10 cellular contexts compared by ENCODE assay signal in genomic region chr19:48815870-48816501, GRCh38. TPM values are rescaled to one million over a fixed set of nuclear protein-coding genes. Genes with fewer than 3 reads are reported as not detected.
DNase-seq lines count a peak whose midpoint lies in the region; ATAC-seq and TF ChIP-seq lines count a peak whose summit lies in the region.
"Had no signal": no experiment of that assay in that cellular context is flagged by ENCODE, and none has a peak within 500 bp of the region (broad histone marks: within the 10 kb centered on the region; RNA-seq: fewer than 3 reads in every experiment).

No MANE protein-coding gene starts in this region.

- H3K9me3 ChIP-seq in adrenal gland (replicated peaks in 1 of 3) (no peaks in the 10 kb centered on the region), mucosa of descending colon (no peaks in the 10 kb centered on the region)
- H3K9me3 ChIP-seq: neutrophil had no signal

- DNase-seq in DMS153 treated with DMSO at 0.1 percent for 48 hours (lab: John Stamatoyannopoulos, UW; ENCODE audit: unreplicated experiment), result peak; percentile 5
- peak; percentile 40 for DNase-seq in HT1080 (ENCODE audit: low read depth)
- peak; percentile 62 to 90 (median 84) for DNase-seq in adrenal gland
- peak in 1 of 3 donors; percentile 29 for DNase-seq in mucosa of descending colon
- no peak for DNase-seq in AG08396 (ENCODE audit: low spot score)

- ATAC-seq in mucosa of descending colon (peak; percentile 15), HG02763 (IDR thresholded peaks at IDR 0.05; ENCODE audit: unreplicated experiment) (no peak), HG02840 (IDR thresholded peaks at IDR 0.05; ENCODE audit: low FRiP score, unreplicated experiment) (no peak), GM19455 (IDR thresholded peaks at IDR 0.05; ENCODE audit: unreplicated experiment) (no peak)

- H3K27ac ChIP-seq in adrenal gland, result peak overlapping the region; percentile 67 to 87 (median 76)
- H3K27ac ChIP-seq: coronary artery, neutrophil had no signal

- H3K36me3 ChIP-seq in adrenal gland (replicated peaks in 1 of 2) (no peaks in the 10 kb centered on the region), mucosa of descending colon (ENCODE audit: low read depth) (no peaks in the 10 kb centered on the region)
- H3K36me3 ChIP-seq: neutrophil had no signal

- 26 to 45% (median 35%) methylated on average over 14 of the region's 14 CpGs for WGBS in adrenal gland, 4 donors

- intact Hi-C loops in adrenal gland (cut with DNase I) (no loop called here), mucosa of descending colon (cut with DNase I, micrococcal nuclease) (no loop called here)

- TF ChIP-seq CTCF in adrenal gland (IDR thresholded peaks at IDR 0.05) (peak; percentile 19 to 61 (median 46)), mucosa of descending colon (IDR thresholded peaks at IDR 0.05) (no peak)

- TF ChIP-seq POLR2A in adrenal gland (IDR thresholded peaks at IDR 0.05), result no peak

- H3K27me3 ChIP-seq in adrenal gland, result no peaks in the 10 kb centered on the region

- H3K4me3 ChIP-seq in adrenal gland (no peak overlapping the region), mucosa of descending colon (no peak overlapping the region)
- H3K4me3 ChIP-seq: coronary artery had no signal

- H3K4me1 ChIP-seq in adrenal gland (replicated peaks in 1 of 2), result peaks cover 20 to 33% of the 10 kb centered on the region in 2 donors
- H3K4me1 ChIP-seq in mucosa of descending colon (ENCODE audit: low read depth), result peaks cover 24% of the 10 kb centered on the region

RNA-seq across cellular contexts. Expression of gene BCAT2, which starts 5.2 kb away (rescaled TPM):
- total RNA-seq in HT1080 (2014; rRNA removed; shearing (Covaris generic)), result 54.2 and 60.6 TPM in 2 replicates
- polyA plus RNA-seq in HT1080 (2015; cell fraction: cytosol; rRNA removed), result 69.4 and 81.0 TPM in 2 replicates
- polyA plus RNA-seq in HT1080 (2015; cell fraction: nucleus; rRNA removed), result 65.5 and 69.8 TPM in 2 replicates
- 100 to 1,000 TPM in 7 of 8 donors, 10 to 100 TPM in 1; 81.9 to 163 (median 117) TPM for total RNA-seq in adrenal gland
- 100 to 1,000 TPM in 1 of 3 donors, 10 to 100 TPM in 2; 82.9 to 114 (median 87.6) TPM for polyA plus RNA-seq in adrenal gland
- total RNA-seq in mucosa of descending colon, result 10 to 100 TPM; 46.6 to 82.6 (median 57.4) TPM

RNA-seq across cellular contexts. Expression of gene HSD17B14, which starts 20.3 kb away (rescaled TPM):
- not detected in 2 replicates for total RNA-seq in HT1080 (2014; rRNA removed; shearing (Covaris generic))
- polyA plus RNA-seq in HT1080 (2015; cell fraction: cytosol; rRNA removed), result 0.28 TPM in 1 of 2 replicates, not detected in the other
- polyA plus RNA-seq in HT1080 (2015; cell fraction: nucleus; rRNA removed), result 0.31 and 1.1 TPM in 2 replicates
- total RNA-seq in adrenal gland, result 10 to 100 TPM; 33.0 to 63.0 (median 40.6) TPM
- polyA plus RNA-seq in adrenal gland, result 100 to 1,000 TPM in 2 of 3 donors, 1 to 10 TPM in 1; 7.4 to 178 (median 135) TPM
- 10 to 100 TPM in 1 of 3 donors, 1 to 10 TPM in 2; 2.4 to 10.1 (median 2.4) TPM for total RNA-seq in mucosa of descending colon

RNA-seq across cellular contexts. Expression of gene PLEKHA4, which starts 52.4 kb away (rescaled TPM):
- 0.31 TPM in 1 of 2 replicates, not detected in the other for total RNA-seq in HT1080 (2014; rRNA removed; shearing (Covaris generic))
- 0.26 and 0.30 TPM in 2 replicates for polyA plus RNA-seq in HT1080 (2015; cell fraction: cytosol; rRNA removed)
- 0.82 and 3.0 TPM in 2 replicates for polyA plus RNA-seq in HT1080 (2015; cell fraction: nucleus; rRNA removed)
- 10 to 100 TPM; 17.6 to 65.1 (median 25.4) TPM for total RNA-seq in adrenal gland
- polyA plus RNA-seq in adrenal gland, result 10 to 100 TPM in 2 of 3 donors, 1 to 10 TPM in 1; 7.1 to 74.6 (median 70.8) TPM
- total RNA-seq in mucosa of descending colon, result 10 to 100 TPM in 2 of 3 donors, 1 to 10 TPM in 1; 4.6 to 30.2 (median 21.5) TPM

RNA-seq across cellular contexts. Expression of gene PPP1R15A, which starts 56.2 kb away (rescaled TPM):
- 44.3 and 49.4 TPM in 2 replicates for total RNA-seq in HT1080 (2014; rRNA removed; shearing (Covaris generic))
- polyA plus RNA-seq in HT1080 (2015; cell fraction: cytosol; rRNA removed), result 43.5 and 50.9 TPM in 2 replicates
- polyA plus RNA-seq in HT1080 (2015; cell fraction: nucleus; rRNA removed), result 64.1 and 68.3 TPM in 2 replicates
- total RNA-seq in adrenal gland (10 to 100 TPM; 29.5 to 54.6 (median 41.5) TPM), mucosa of descending colon (10 to 100 TPM; 31.8 to 47.7 (median 44.6) TPM)
- polyA plus RNA-seq in adrenal gland, result 100 to 1,000 TPM in 1 of 3 donors, 10 to 100 TPM in 2; 49.2 to 174 (median 73.3) TPM
